In the genomic region with DNA sequence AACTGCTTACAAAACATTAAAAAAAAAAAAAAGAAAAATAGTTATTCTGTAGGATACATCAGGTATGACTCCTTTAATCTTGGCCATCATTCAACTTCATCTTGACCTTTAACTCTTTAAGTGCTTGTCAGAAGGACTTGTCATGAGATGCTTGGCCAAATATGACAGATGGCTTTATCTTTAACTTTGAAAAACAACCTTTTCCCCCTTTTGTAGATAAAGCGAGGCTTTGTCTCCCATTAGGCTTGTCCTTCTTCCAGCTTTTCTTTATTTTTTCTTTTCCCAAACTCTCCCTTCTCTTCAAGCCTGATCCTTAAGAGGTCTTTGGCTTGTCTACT, we compare ENCODE assay signal across 9 cellular contexts. TPM values are rescaled to one million over a fixed set of nuclear protein-coding genes. Genes with fewer than 3 reads are reported as not detected.
DNase-seq lines count a peak whose midpoint lies in the region; ATAC-seq and TF ChIP-seq lines count a peak whose summit lies in the region.
"Had no signal": no experiment of that assay in that cellular context is flagged by ENCODE, and none has a peak within 500 bp of the region (broad histone marks: within the 10 kb centered on the region; RNA-seq: fewer than 3 reads in every experiment).

No MANE protein-coding gene starts in this region.

- peak overlapping the region; percentile 94 for H3K4me3 Mint-ChIP-seq in chondrocyte (ENCODE audit: unreplicated experiment)
- H3K4me3 Mint-ChIP-seq in neural crest cell: peak overlapping the region; percentile 97

- DNase-seq in DND-41 (no peak), chondrocyte (ENCODE audit: low spot score) (no peak), neural crest cell (ENCODE audit: low read depth, low spot score) (no peak), HPDE6-E6E7 (ENCODE audit: extremely low spot score) (no peak), AG20443 (ENCODE audit: low spot score) (no peak), NCI-H2171 (lab: John Stamatoyannopoulos, UW) (no peak)
- DNase-seq: retina had no signal

- H3K4me3 ChIP-seq in DND-41 (ENCODE audit: low read depth in 1 of 2, low read length in 2 of 2): peak overlapping the region; percentile 70 to 95; a peak in 3 of 4 replicates

- H3K4me1 Mint-ChIP-seq in chondrocyte (ENCODE audit: low read depth) (peaks cover 65% of the 10 kb centered on the region), neural crest cell (peaks cover 61% of the 10 kb centered on the region)

- H4K20me1 ChIP-seq in DND-41 (ENCODE audit: insufficient read depth, low read length): peaks cover 64% of the 10 kb centered on the region

- H2AFZ ChIP-seq in DND-41 (ENCODE audit: low read depth, low read length): no peak overlapping the region

- H3K4me2 ChIP-seq in DND-41 (ENCODE audit: insufficient read depth, low read length): peak overlapping the region; percentile 74

- H3K27me3 ChIP-seq in DND-41 (ENCODE audit: insufficient read depth, low read length, poor library complexity): no peaks in the 10 kb centered on the region

- H3K79me2 ChIP-seq in DND-41 (ENCODE audit: insufficient read depth, low read length): peaks cover 76% of the 10 kb centered on the region

- peak overlapping the region; percentile 53 for H3K27ac ChIP-seq in DND-41 (ENCODE audit: low read length)
- peak overlapping the region; percentile 95 for H3K27ac ChIP-seq in KOPT-K1 (ENCODE audit: low read depth, low read length, poor library complexity, severe bottlenecking)

- H3K9ac ChIP-seq in DND-41 (ENCODE audit: low read depth, low read length): peak overlapping the region; percentile 93

- TF ChIP-seq CTCF in DND-41 (IDR thresholded peaks at IDR 0.05; ENCODE audit: borderline replicate concordance, extremely low read depth, low read length, poor library complexity, severe bottlenecking) (no peak), chondrocyte (IDR thresholded peaks at IDR 0.05) (no peak), neural crest cell (conservative IDR thresholded peaks at IDR 0.05) (no peak)

- H3K9me3 Mint-ChIP-seq in chondrocyte (ENCODE audit: low read depth): no peaks in the 10 kb centered on the region
- H3K9me3 Mint-ChIP-seq in neural crest cell: peaks cover 3% of the 10 kb centered on the region

- peak overlapping the region; percentile 68 for H3K27ac Mint-ChIP-seq in chondrocyte (ENCODE audit: unreplicated experiment)
- no peak overlapping the region for H3K27ac Mint-ChIP-seq in neural crest cell (ENCODE audit: unreplicated experiment)

- H3K4me1 ChIP-seq in DND-41 (ENCODE audit: insufficient read depth, low read length): peaks cover 71% of the 10 kb centered on the region

- peaks cover 66% of the 10 kb centered on the region for H3K36me3 ChIP-seq in DND-41 (ENCODE audit: insufficient read depth, low read length)
- peaks cover 60% of the 10 kb centered on the region for H3K36me3 ChIP-seq in KOPT-K1 (ENCODE audit: insufficient read depth, low read length)

- H3K9me3 ChIP-seq in DND-41 (ENCODE audit: insufficient read depth, low read length, severe bottlenecking) (no peaks in the 10 kb centered on the region), KOPT-K1 (ENCODE audit: insufficient read depth, low read length, poor library complexity, severe bottlenecking) (no peaks in the 10 kb centered on the region)

- ATAC-seq in DND-41 (ENCODE audit: insufficient read depth, low read depth) (no peak), HG02759 (IDR thresholded peaks at IDR 0.05; ENCODE audit: unreplicated experiment) (no peak)

- H3K27me3 Mint-ChIP-seq in chondrocyte (ENCODE audit: low read depth) (no peaks in the 10 kb centered on the region), neural crest cell (ENCODE audit: low read depth) (peaks cover 4% of the 10 kb centered on the region)

- H3K36me3 Mint-ChIP-seq in chondrocyte (ENCODE audit: low read depth): peaks cover 16% of the 10 kb centered on the region
- H3K36me3 Mint-ChIP-seq in neural crest cell (ENCODE audit: low read depth): peaks cover 33% of the 10 kb centered on the region

RNA-seq across cellular contexts. Expression of a gene that starts 2.3 kb away (rescaled TPM):
- total RNA-seq in chondrocyte (86.0 to 113 TPM (median 92.0 TPM) in 3 replicates), neural crest cell (219 and 228 TPM in 2 replicates)

RNA-seq across cellular contexts. Expression of a gene that starts 18.2 kb away (rescaled TPM):
- 52.9 to 62.6 TPM (median 54.2 TPM) in 3 replicates for total RNA-seq in chondrocyte
- 178 and 189 TPM in 2 replicates for total RNA-seq in neural crest cell
